Comparison of ENCODE assay signal across 9 cellular contexts in the genomic region with DNA sequence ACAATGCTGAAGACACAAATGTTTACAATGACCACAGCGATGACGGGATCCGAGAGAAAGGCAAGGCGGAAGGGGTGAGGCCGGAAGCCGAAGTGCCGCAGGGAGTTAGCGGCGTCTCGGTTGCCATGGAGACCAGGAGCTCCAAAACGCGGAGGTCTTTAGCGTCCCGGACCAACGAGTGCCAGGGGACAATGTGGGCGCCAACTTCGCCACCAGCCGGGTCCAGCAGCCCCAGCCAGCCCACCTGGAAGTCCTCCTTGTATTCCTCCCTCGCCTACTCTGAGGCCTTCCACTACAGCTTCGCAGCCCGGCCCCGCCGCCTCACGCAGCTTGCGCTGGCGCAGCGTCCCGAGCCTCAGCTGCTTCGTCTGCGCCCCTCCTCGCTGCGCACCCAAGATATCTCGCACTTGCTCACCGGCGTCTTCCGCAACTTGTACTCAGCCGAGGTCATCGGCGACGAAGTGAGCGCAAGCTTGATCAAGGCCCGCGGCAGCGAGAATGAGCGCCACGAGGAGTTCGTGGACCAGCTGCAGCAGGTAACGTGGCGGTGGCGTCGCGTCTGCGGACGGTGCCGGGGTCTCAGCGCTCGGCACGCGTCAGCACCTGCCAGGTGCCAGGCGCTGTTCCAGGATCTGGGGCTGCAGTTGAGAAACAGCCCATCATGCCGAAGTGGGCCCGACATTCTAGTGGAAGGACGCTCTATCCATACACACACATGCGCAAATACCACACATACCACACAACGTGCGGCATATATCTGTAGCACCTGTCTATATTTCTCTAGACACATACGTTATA. TPM values are rescaled to one million over a fixed set of nuclear protein-coding genes. Genes with fewer than 3 reads are reported as not detected.
DNase-seq lines count a peak whose midpoint lies in the region; ATAC-seq and TF ChIP-seq lines count a peak whose summit lies in the region.
"Had no signal": no experiment of that assay in that cellular context is flagged by ENCODE, and none has a peak within 500 bp of the region (broad histone marks: within the 10 kb centered on the region; RNA-seq: fewer than 3 reads in every experiment).

A gene with protein sequence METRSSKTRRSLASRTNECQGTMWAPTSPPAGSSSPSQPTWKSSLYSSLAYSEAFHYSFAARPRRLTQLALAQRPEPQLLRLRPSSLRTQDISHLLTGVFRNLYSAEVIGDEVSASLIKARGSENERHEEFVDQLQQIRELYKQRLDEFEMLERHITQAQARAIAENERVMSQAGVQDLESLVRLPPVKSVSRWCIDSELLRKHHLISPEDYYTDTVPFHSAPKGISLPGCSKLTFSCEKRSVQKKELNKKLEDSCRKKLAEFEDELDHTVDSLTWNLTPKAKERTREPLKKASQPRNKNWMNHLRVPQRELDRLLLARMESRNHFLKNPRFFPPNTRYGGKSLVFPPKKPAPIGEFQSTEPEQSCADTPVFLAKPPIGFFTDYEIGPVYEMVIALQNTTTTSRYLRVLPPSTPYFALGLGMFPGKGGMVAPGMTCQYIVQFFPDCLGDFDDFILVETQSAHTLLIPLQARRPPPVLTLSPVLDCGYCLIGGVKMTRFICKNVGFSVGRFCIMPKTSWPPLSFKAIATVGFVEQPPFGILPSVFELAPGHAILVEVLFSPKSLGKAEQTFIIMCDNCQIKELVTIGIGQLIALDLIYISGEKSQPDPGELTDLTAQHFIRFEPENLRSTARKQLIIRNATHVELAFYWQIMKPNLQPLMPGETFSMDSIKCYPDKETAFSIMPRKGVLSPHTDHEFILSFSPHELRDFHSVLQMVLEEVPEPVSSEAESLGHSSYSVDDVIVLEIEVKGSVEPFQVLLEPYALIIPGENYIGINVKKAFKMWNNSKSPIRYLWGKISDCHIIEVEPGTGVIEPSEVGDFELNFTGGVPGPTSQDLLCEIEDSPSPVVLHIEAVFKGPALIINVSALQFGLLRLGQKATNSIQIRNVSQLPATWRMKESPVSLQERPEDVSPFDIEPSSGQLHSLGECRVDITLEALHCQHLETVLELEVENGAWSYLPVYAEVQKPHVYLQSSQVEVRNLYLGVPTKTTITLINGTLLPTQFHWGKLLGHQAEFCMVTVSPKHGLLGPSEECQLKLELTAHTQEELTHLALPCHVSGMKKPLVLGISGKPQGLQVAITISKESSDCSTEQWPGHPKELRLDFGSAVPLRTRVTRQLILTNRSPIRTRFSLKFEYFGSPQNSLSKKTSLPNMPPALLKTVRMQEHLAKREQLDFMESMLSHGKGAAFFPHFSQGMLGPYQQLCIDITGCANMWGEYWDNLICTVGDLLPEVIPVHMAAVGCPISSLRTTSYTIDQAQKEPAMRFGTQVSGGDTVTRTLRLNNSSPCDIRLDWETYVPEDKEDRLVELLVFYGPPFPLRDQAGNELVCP (N-terminal part only) (plus strand): TSS at position 108 of the 798 bp plus-strand sequence. CDS start 18 bp downstream, at position 126.

- H3K27me3 ChIP-seq in RWPE2 (ENCODE audit: insufficient read depth, poor library complexity, severe bottlenecking), result no peaks in the 10 kb centered on the region

- no peak within 1 kb of the TSS for H3K27ac ChIP-seq in RWPE2 (ENCODE audit: poor library complexity, severe bottlenecking)

- H3K27ac Mint-ChIP-seq in activated naive CD8-positive, alpha-beta T cell treated with anti-CD3 and anti-CD28 coated beads, Interleukin-2, amount 10 ng/mL, durations not matched to agents 7 days and 5 days, result peak within 1 kb of the TSS; percentile 94

- no peak for TF ChIP-seq CTCF in RWPE2 (IDR thresholded peaks at IDR 0.05; ENCODE audit: poor library complexity, severe bottlenecking)

- peak within 1 kb of the TSS; percentile 66 for H3K4me3 Mint-ChIP-seq in activated naive CD8-positive, alpha-beta T cell treated with anti-CD3 and anti-CD28 coated beads, Interleukin-2, amount 10 ng/mL, durations not matched to agents 7 days and 5 days

- no peaks in the 10 kb centered on the region for H3K27me3 Mint-ChIP-seq in activated naive CD8-positive, alpha-beta T cell treated with anti-CD3 and anti-CD28 coated beads, Interleukin-2, amount 10 ng/mL, durations not matched to agents 7 days and 5 days

- peaks cover 4% of the 10 kb centered on the region for H3K36me3 Mint-ChIP-seq in activated naive CD8-positive, alpha-beta T cell treated with anti-CD3 and anti-CD28 coated beads, Interleukin-2, amount 10 ng/mL, durations not matched to agents 7 days and 5 days

- H3K4me1 Mint-ChIP-seq in activated naive CD8-positive, alpha-beta T cell treated with anti-CD3 and anti-CD28 coated beads, Interleukin-2, amount 10 ng/mL, durations not matched to agents 7 days and 5 days, result peaks cover 27% of the 10 kb centered on the region

- no peak for DNase-seq in RWPE2 (ENCODE audit: low spot score)
- DNase-seq in activated naive CD8-positive, alpha-beta T cell treated with anti-CD3 and anti-CD28 coated beads, Interleukin-2, amount 10 ng/mL, durations not matched to agents 7 days and 5 days, result peak; percentile 83
- DNase-seq in stimulated activated CD4-positive, alpha-beta T cell treated with anti-CD3 and anti-CD28 coated beads, Interleukin-12 subunit alpha, Interleukin-12 subunit beta, amount 100 ng/mL, for 4 hours, result peak; percentile 53
- DNase-seq in COR-L47 (lab: John Stamatoyannopoulos, UW), result no peak
- DNase-seq in NCI-H510A (lab: John Stamatoyannopoulos, UW), result no peak

- ATAC-seq in GM18858 (IDR thresholded peaks at IDR 0.05; ENCODE audit: unreplicated experiment), result peak; percentile 54
- peak; percentile 84 for ATAC-seq in HG02885 (IDR thresholded peaks at IDR 0.05; ENCODE audit: poor library complexity, unreplicated experiment)
- ATAC-seq in RWPE2 (ENCODE audit: low read depth), result peak; percentile 57
- ATAC-seq in activated naive CD8-positive, alpha-beta T cell treated with anti-CD3 and anti-CD28 coated beads, Interleukin-2, amount 10 ng/mL, durations not matched to agents 7 days and 5 days (ENCODE audit: low read depth), result peak; percentile 70

- peaks cover 15% of the 10 kb centered on the region for H3K4me1 ChIP-seq in RWPE2 (ENCODE audit: insufficient read depth, poor library complexity, severe bottlenecking)

- no peaks in the 10 kb centered on the region for H3K9me3 ChIP-seq in RWPE2 (ENCODE audit: severe bottlenecking)

- peak within 1 kb of the TSS; percentile 15 for H3K4me3 ChIP-seq in RWPE2 (ENCODE audit: severe bottlenecking)
- peak within 1 kb of the TSS; percentile 53 for H3K4me3 ChIP-seq in iPS-11a (ENCODE audit: low read depth, low read length)

- POLR2A ChIA-PET in activated naive CD8-positive, alpha-beta T cell treated with anti-CD3 and anti-CD28 coated beads, Interleukin-2, amount 10 ng/mL, durations not matched to agents 7 days and 5 days (lab: Charles Lee), result interaction anchor here (0.7 to 1.5 kb wide), 5 partner anchors 10 to 126 kb away, joined by 3 to 10 read pairs (median 7); a partner anchor contains a TSS

- peaks cover 7% of the 10 kb centered on the region for H3K9me3 Mint-ChIP-seq in activated naive CD8-positive, alpha-beta T cell treated with anti-CD3 and anti-CD28 coated beads, Interleukin-2, amount 10 ng/mL, durations not matched to agents 7 days and 5 days

- H3K36me3 ChIP-seq in RWPE2 (ENCODE audit: low read depth), result no peaks in the 10 kb centered on the region

RNA-seq across cellular contexts. Expression of the gene that starts here (rescaled TPM):
- total RNA-seq in activated naive CD8-positive, alpha-beta T cell treated with anti-CD3 and anti-CD28 coated beads, Interleukin-2, amount 10 ng/mL, durations not matched to agents 7 days and 5 days, result 1 to 10 TPM; 3.2 to 3.7 TPM
- total RNA-seq: glomerular endothelial cell had no signal

Comparison
In these comparisons a context has a peak if more than half of its experiments do, and no peak if none do; other contexts are left out.
1. DNase-seq: peak in activated naive CD8-positive, alpha-beta T cell treated with anti-CD3 and anti-CD28 coated beads, Interleukin-2, amount 10 ng/mL, durations not matched to agents 7 days and 5 days (single experiment) and stimulated activated CD4-positive, alpha-beta T cell treated with anti-CD3 and anti-CD28 coated beads, Interleukin-12 subunit alpha, Interleukin-12 subunit beta, amount 100 ng/mL, for 4 hours (single experiment); none in RWPE2 (single experiment), COR-L47 (single experiment) and NCI-H510A (single experiment).
2. Peak in every context shown above with its lines, with median percentiles within 50 percentile points of each other: ATAC-seq.